ENCODE assay signal across 27 cellular contexts in genomic region chr22:40361100-40361499, GRCh38.
"Had no signal": no experiment of that assay in that cellular context is flagged by ENCODE, and none has a peak within 500 bp of the region (broad histone marks: within the 10 kb centered on the region; RNA-seq: fewer than 3 reads in every experiment).

No MANE protein-coding gene starts in this region.

- H2AFZ ChIP-seq: hepatocyte, parathyroid adenoma had no signal

- H3K4me1 ChIP-seq: heart right ventricle, left ventricle myocardium inferior, parathyroid adenoma, psoas muscle, right atrium auricular region, right lobe of liver, suprapubic skin, tibial nerve, upper lobe of left lung, vagina had no signal

- H3K4me3 Mint-ChIP-seq: naive thymus-derived CD8-positive, alpha-beta T cell; nephron; neural crest cell; stimulated activated memory B cell treated with anti-CD40 and anti-IgM and Interleukin-4, amounts not matched to agents 10 μg/mL and 1 μg/mL and 100 μg/mL, for 72 hours had no signal

- H3K27me3 Mint-ChIP-seq: naive thymus-derived CD8-positive, alpha-beta T cell; stimulated activated memory B cell treated with anti-CD40 and anti-IgM and Interleukin-4, amounts not matched to agents 10 μg/mL and 1 μg/mL and 100 μg/mL, for 72 hours had no signal

- ATAC-seq: heart right ventricle; mucosa of descending colon; naive thymus-derived CD8-positive, alpha-beta T cell; psoas muscle; right lobe of liver; stimulated activated memory B cell treated with anti-CD40 and anti-IgM and Interleukin-4, amounts not matched to agents 10 μg/mL and 1 μg/mL and 100 μg/mL, for 72 hours had no signal

- H3K4me3 ChIP-seq: heart right ventricle, hepatocyte, left ventricle myocardium inferior, lung, mucosa of descending colon, psoas muscle, right atrium auricular region, right lobe of liver, smooth muscle cell, suprapubic skin, tibial nerve, upper lobe of left lung, vagina had no signal

- H3K27ac Mint-ChIP-seq: nephron; stimulated activated memory B cell treated with anti-CD40 and anti-IgM and Interleukin-4, amounts not matched to agents 10 μg/mL and 1 μg/mL and 100 μg/mL, for 72 hours had no signal

- H3K9me3 Mint-ChIP-seq: naive thymus-derived CD8-positive, alpha-beta T cell; nephron; neural crest cell; stimulated activated memory B cell treated with anti-CD40 and anti-IgM and Interleukin-4, amounts not matched to agents 10 μg/mL and 1 μg/mL and 100 μg/mL, for 72 hours had no signal

- H3K27ac ChIP-seq: heart right ventricle, hepatocyte, left ventricle myocardium inferior, neutrophil, parathyroid adenoma, psoas muscle, right atrium auricular region, right lobe of liver, suprapubic skin, tibial nerve, upper lobe of left lung, vagina had no signal

- H3K9ac ChIP-seq: parathyroid adenoma had no signal

- DNase-seq: heart right ventricle; islet precursor cell; left ventricle myocardium inferior; midbrain; mucosa of descending colon; naive thymus-derived CD8-positive, alpha-beta T cell; occipital lobe; psoas muscle; right lobe of liver; stimulated activated CD4-positive, alpha-beta T cell treated with anti-CD3 and anti-CD28 coated beads, Interleukin-1b, Interleukin-23, amount 100 ng/mL, for 48 hours; stimulated activated CD4-positive, alpha-beta T cell treated with anti-CD3 and anti-CD28 coated beads, Interleukin-2, amount 100 ng/mL, for 48 hours; stimulated activated CD4-positive, alpha-beta T cell treated with anti-CD3 and anti-CD28 coated beads, Interleukin-4, amount 100 ng/mL, for 4 hours; stimulated activated CD8-positive, alpha-beta memory T cell treated with anti-CD3 and anti-CD28 coated beads, Interleukin-4, amount 100 ng/mL, for 48 hours; stimulated activated naive CD4-positive, alpha-beta T cell treated with Interleukin-2 at 50 U/mL for 16 hours; upper lobe of left lung had no signal

- H3K4me2 ChIP-seq: hepatocyte, smooth muscle cell had no signal

- H3K9me3 ChIP-seq: heart right ventricle, left ventricle myocardium inferior, mucosa of descending colon, neutrophil, psoas muscle, right atrium auricular region, right lobe of liver, suprapubic skin, tibial nerve, upper lobe of left lung, vagina had no signal

- H3K27me3 ChIP-seq: heart right ventricle, hepatocyte, neutrophil, right atrium auricular region, right lobe of liver, suprapubic skin, tibial nerve, upper lobe of left lung, vagina had no signal

- H3K79me2 ChIP-seq: hepatocyte, parathyroid adenoma had no signal

- H3K4me1 Mint-ChIP-seq: nephron; neural crest cell; stimulated activated memory B cell treated with anti-CD40 and anti-IgM and Interleukin-4, amounts not matched to agents 10 μg/mL and 1 μg/mL and 100 μg/mL, for 72 hours had no signal
